13 cellular contexts compared by ENCODE assay signal in genomic region chr11:58926695-58927094, GRCh38. TPM values are rescaled to one million over a fixed set of nuclear protein-coding genes. Genes with fewer than 3 reads are reported as not detected.
DNase-seq lines count a peak whose midpoint lies in the region; ATAC-seq and TF ChIP-seq lines count a peak whose summit lies in the region.
"Had no signal": no experiment of that assay in that cellular context is flagged by ENCODE, and none has a peak within 500 bp of the region (broad histone marks: within the 10 kb centered on the region; RNA-seq: fewer than 3 reads in every experiment).

No MANE protein-coding gene starts in this region.

- intact Hi-C loops in right lobe of liver (cut with DNase I) (no loop called here), cardiac septum (cut with DNase I) (no loop called here)

- DNase-seq in AG04450 (ENCODE audit: low read depth, low spot score) (peak; percentile 15), endodermal cell (no peak), right lobe of liver (no peak), cardiac septum (ENCODE audit: low spot score) (no peak)
- no peak for DNase-seq in stimulated activated CD4-positive, alpha-beta T cell treated with anti-CD3 and anti-CD28 coated beads, Interleukin-2, amount 100 ng/mL, for 48 hours
- no peak for DNase-seq in stimulated activated CD4-positive, alpha-beta T cell treated with anti-CD3 and anti-CD28 coated beads, Interleukin-2, amount 100 ng/mL, for 24 hours
- DNase-seq: spleen had no signal

- TF ChIP-seq POLR2A in right lobe of liver (IDR thresholded peaks at IDR 0.05), result no peak

- no peaks in the 10 kb centered on the region for H3K36me3 Mint-ChIP-seq in endodermal cell (ENCODE audit: low read depth)

- H3K4me1 ChIP-seq in HUES6 (ENCODE audit: control insufficient read depth, insufficient read depth, low read length) (peaks cover 35% of the 10 kb centered on the region), endodermal cell (ENCODE audit: control insufficient read depth, insufficient read depth, low read length) (peaks cover 8% of the 10 kb centered on the region), right lobe of liver (peaks cover 0 to 60% (median 9%) of the 10 kb centered on the region in 4 donors)

- peaks cover 56% of the 10 kb centered on the region for H3K4me1 Mint-ChIP-seq in endodermal cell

- peak overlapping the region; percentile 62 for H3K4me3 Mint-ChIP-seq in endodermal cell

- H3K9ac ChIP-seq in HUES6 (ENCODE audit: low read length), result no peak overlapping the region
- peak overlapping the region; percentile 2 for H3K9ac ChIP-seq in endodermal cell (ENCODE audit: extremely low read depth, low read length, poor library complexity, severe bottlenecking)

- no peak for TF ChIP-seq CTCF in AG04450 (IDR thresholded peaks at IDR 0.05; ENCODE audit: low read depth, low read length)
- no peak for TF ChIP-seq CTCF in endodermal cell (conservative IDR thresholded peaks at IDR 0.05)
- no peak for TF ChIP-seq CTCF in right lobe of liver (IDR thresholded peaks at IDR 0.05)

- POLR2A ChIA-PET in AG04450 (lab: Yijun Ruan, JAX), result interaction anchor here (0.8 to 1.0 kb wide), 2 partner anchors 21 to 215 kb away, joined by 3 read pairs; no protein-coding TSS in a partner anchor

- no peak overlapping the region for H3K27ac ChIP-seq in AG04450 (ENCODE audit: low read depth, low read length)
- H3K27ac ChIP-seq in HUES6 (ENCODE audit: low read depth, low read length), result no peak overlapping the region
- no peak overlapping the region for H3K27ac ChIP-seq in endodermal cell (ENCODE audit: low read depth, low read length)
- H3K27ac ChIP-seq in right lobe of liver, result peak overlapping the region; percentile 79 to 95 (median 84)
- H3K27ac ChIP-seq: spleen had no signal

- WGBS in endodermal cell (ENCODE audit: insufficient coverage in 1 of 2, insufficient read length in 1 of 2), 2 experiments, result 85 to 100% methylated on average over 1 of the region's 1 CpG
- 17% methylated on average over 1 of the region's 1 CpG for WGBS in right lobe of liver (ENCODE audit: insufficient coverage, low coverage, low lambda C conversion rate, missing lambda C conversion rate)

- H3K4me3 ChIP-seq in AG04450 (ENCODE audit: low read depth, low read length) (no peak overlapping the region), HUES6 (ENCODE audit: low read depth, low read length) (0 out of 2 replicates have a peak overlapping the region, but pooled peaks have one; percentile 19), endodermal cell (ENCODE audit: low read length) (peak overlapping the region; percentile 68), right lobe of liver (peak overlapping the region in 2 of 3 donors; percentile 3 to 15)
- H3K4me3 ChIP-seq: lung, spleen had no signal

- H3K27ac Mint-ChIP-seq in endodermal cell, result peak overlapping the region; percentile 93

- H3K27me3 Mint-ChIP-seq in endodermal cell (ENCODE audit: insufficient read depth), result no peaks in the 10 kb centered on the region

- CTCF ChIA-PET in AG04450 (lab: Charles Lee), result interaction anchor here (0.8 to 3.3 kb wide), 9 partner anchors 18 to 282 kb away, joined by 3 to 20 read pairs (median 7); no protein-coding TSS in a partner anchor

- no peaks in the 10 kb centered on the region for H3K9me3 Mint-ChIP-seq in endodermal cell

- H3K9me3 ChIP-seq in AG04450 (ENCODE audit: control insufficient read depth, insufficient read depth, low read length) (no peaks in the 10 kb centered on the region), HUES6 (ENCODE audit: control insufficient read depth, insufficient read depth, low read depth, low read length) (no peaks in the 10 kb centered on the region), endodermal cell (ENCODE audit: control insufficient read depth, low read length) (peaks cover 4% of the 10 kb centered on the region), right lobe of liver (no peaks in the 10 kb centered on the region)
- H3K9me3 ChIP-seq: spleen had no signal

- ATAC-seq in right lobe of liver (peak; percentile 7 to 20 (median 14)), GM18868 (IDR thresholded peaks at IDR 0.05; ENCODE audit: unreplicated experiment) (no peak)
- ATAC-seq: Right ventricle myocardium inferior had no signal

- H3K27me3 ChIP-seq in AG04450 (ENCODE audit: control insufficient read depth, insufficient read depth, low read length), result no peaks in the 10 kb centered on the region
- no peaks in the 10 kb centered on the region for H3K27me3 ChIP-seq in HUES6 (ENCODE audit: control insufficient read depth, insufficient read depth, low read length)
- H3K27me3 ChIP-seq in endodermal cell (ENCODE audit: control insufficient read depth, insufficient read depth, low read length, poor library complexity, severe bottlenecking), result no peaks in the 10 kb centered on the region
- H3K27me3 ChIP-seq in right lobe of liver, result no peaks in the 10 kb centered on the region

- H3K36me3 ChIP-seq in HUES6 (ENCODE audit: control insufficient read depth, insufficient read depth, low read length), result no peaks in the 10 kb centered on the region
- H3K36me3 ChIP-seq in endodermal cell (ENCODE audit: control insufficient read depth, insufficient read depth, low read length), result no peaks in the 10 kb centered on the region
- no peaks in the 10 kb centered on the region for H3K36me3 ChIP-seq in right lobe of liver
- H3K36me3 ChIP-seq: spleen had no signal

RNA-seq across cellular contexts. Expression of gene GLYATL1, which starts 12.6 kb away (rescaled TPM):
- polyA plus RNA-seq in AG04450 (2011; rRNA removed), result 0.29 and 0.30 TPM in 2 replicates
- 0.37 and 0.74 TPM in 2 replicates for polyA minus RNA-seq in AG04450 (2011; rRNA and poly(A)+ RNA removed)
- total RNA-seq in endodermal cell (10 to 100 TPM in 1 of 2 donors, 1 to 10 TPM in 1; 5.0 to 12.5 TPM), right lobe of liver (100 to 1,000 TPM; 200 to 425 (median 351) TPM), cardiac septum (not detected)
- 5.3 TPM for polyA plus RNA-seq in endodermal cell (2013, experiment 1 of 2)
- polyA plus RNA-seq in endodermal cell (2013, experiment 2 of 2), result 5.3 TPM
- total RNA-seq: activated CD8-positive, alpha-beta memory T cell treated with anti-CD3 and anti-CD28 coated beads for 36 hours; Right ventricle myocardium inferior; spleen; subcutaneous adipose tissue had no signal
- polyA plus RNA-seq: spleen had no signal

Comparison
In these comparisons a context has a peak if more than half of its experiments do, and no peak if none do; other contexts are left out.
1. H3K27ac ChIP-seq: peak in right lobe of liver (3 of 3); none in AG04450 (single experiment), HUES6 (single experiment) and endodermal cell (single experiment).
2. RNA of gene GLYATL1, which starts 12.6 kb away (total RNA-seq): 200 to 425 TPM in right lobe of liver; 5.0 to 12.5 TPM in endodermal cell and not detected in cardiac septum (single experiment); every median in the first group is over 10 times any median in the second.